Comparison of ENCODE assay signal across 22 cellular contexts in genomic region chr1:38061290-38061689, GRCh38. TPM values are rescaled to one million over a fixed set of nuclear protein-coding genes. Genes with fewer than 3 reads are reported as not detected.
"Had no signal": no experiment of that assay in that cellular context is flagged by ENCODE, and none has a peak within 500 bp of the region (broad histone marks: within the 10 kb centered on the region; RNA-seq: fewer than 3 reads in every experiment).

No MANE protein-coding gene starts in this region.

- H3K4me1 ChIP-seq: lower lobe of right lung, parathyroid adenoma, right lobe of liver, stomach, tibial artery had no signal

- FAIRE-seq: colon, frontal cortex, small intestine had no signal

- H3K36me3 ChIP-seq: lower lobe of right lung, neutrophil, right lobe of liver, stomach, tibial artery had no signal

- H3K9me3 Mint-ChIP-seq: immature natural killer cell; naive thymus-derived CD8-positive, alpha-beta T cell; nephron progenitor cell; type B pancreatic cell had no signal

- H3K4me3 Mint-ChIP-seq: immature natural killer cell; naive thymus-derived CD8-positive, alpha-beta T cell; nephron progenitor cell; type B pancreatic cell had no signal

- H3K27me3 ChIP-seq: dorsolateral prefrontal cortex, right lobe of liver had no signal

- ATAC-seq: left ventricle myocardium superior; lower lobe of right lung; naive thymus-derived CD8-positive, alpha-beta T cell; right lobe of liver had no signal

- H3K79me2 ChIP-seq: parathyroid adenoma had no signal

- DNase-seq: dorsolateral prefrontal cortex; effector CD4-positive, alpha-beta T cell; hypothalamus; immature natural killer cell; left ventricle myocardium superior; lower lobe of right lung; naive thymus-derived CD8-positive, alpha-beta T cell; nephron progenitor cell; right lobe of liver; small intestine; stimulated activated CD4-positive, alpha-beta T cell treated with anti-CD3 and anti-CD28 coated beads, Interleukin-15, amount 100 ng/mL, for 24 hours; stimulated activated CD4-positive, alpha-beta T cell treated with anti-CD3 and anti-CD28 coated beads, Interleukin-2, amount 100 ng/mL, for 48 hours; stimulated activated naive CD4-positive, alpha-beta T cell treated with Interleukin-2 at 50 U/mL for 16 hours; stomach; tibial artery had no signal

- H3K4me1 Mint-ChIP-seq: immature natural killer cell; naive thymus-derived CD8-positive, alpha-beta T cell had no signal

- H2AFZ ChIP-seq: parathyroid adenoma had no signal

- H3K27ac ChIP-seq: dorsolateral prefrontal cortex, lower lobe of right lung, neutrophil, parathyroid adenoma, right lobe of liver, stomach, tibial artery had no signal

- H3K36me3 Mint-ChIP-seq: immature natural killer cell; naive thymus-derived CD8-positive, alpha-beta T cell; type B pancreatic cell had no signal

- H3K27ac Mint-ChIP-seq: immature natural killer cell, nephron progenitor cell, progenitor cell of endocrine pancreas, type B pancreatic cell had no signal

- H3K9me3 ChIP-seq: lower lobe of right lung, neutrophil, right lobe of liver, stomach, tibial artery had no signal

- H3K4me3 ChIP-seq: dorsolateral prefrontal cortex, lower lobe of right lung, right lobe of liver, stomach, tibial artery had no signal

- H3K9ac ChIP-seq: parathyroid adenoma had no signal

RNA-seq across cellular contexts. Expression of gene POU3F1, which starts 14.7 kb away (rescaled TPM):
- total RNA-seq: left ventricle myocardium superior, lower lobe of right lung, stomach, subcutaneous adipose tissue had no signal
- polyA plus RNA-seq: small intestine had no signal
